In the genomic region with DNA sequence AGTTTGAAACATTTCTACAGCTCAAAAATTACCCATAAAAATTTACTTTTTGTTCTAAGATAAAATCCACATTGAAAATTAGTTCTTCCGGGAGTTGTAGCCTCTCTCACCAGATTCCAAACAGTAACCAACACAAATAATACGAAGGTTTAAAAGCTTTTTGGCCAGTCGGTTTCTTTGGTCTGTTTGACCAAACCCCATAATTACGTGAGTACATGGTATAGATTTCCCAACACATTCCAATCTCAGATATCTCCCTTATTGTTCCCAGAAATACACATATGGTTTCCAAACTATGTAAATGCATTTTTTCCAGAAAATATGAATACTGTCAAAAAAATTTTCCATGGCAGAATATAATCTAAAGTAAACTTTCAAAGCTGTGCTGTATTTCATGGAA, we compare ENCODE assay signal across 25 cellular contexts.
"Had no signal": no experiment of that assay in that cellular context is flagged by ENCODE, and none has a peak within 500 bp of the region (broad histone marks: within the 10 kb centered on the region; RNA-seq: fewer than 3 reads in every experiment).

No MANE protein-coding gene starts in this region.

- H3K27me3 ChIP-seq: colonic mucosa, esophagus muscularis mucosa, esophagus squamous epithelium, foreskin keratinocyte, gastrocnemius medialis, heart left ventricle, heart right ventricle, hepatocyte had no signal

- H3K79me2 ChIP-seq: hepatocyte had no signal

- H3K4me3 ChIP-seq: colonic mucosa, coronary artery, dorsolateral prefrontal cortex, esophagus muscularis mucosa, esophagus squamous epithelium, gastrocnemius medialis, gastroesophageal sphincter, heart left ventricle, heart right ventricle, hepatocyte had no signal

- H2AFZ ChIP-seq: hepatocyte had no signal

- H3K9me3 ChIP-seq: colonic mucosa, gastrocnemius medialis had no signal

- H3K36me3 ChIP-seq: colonic mucosa, esophagus muscularis mucosa, esophagus squamous epithelium, gastrocnemius medialis, gastroesophageal sphincter, heart left ventricle, heart right ventricle had no signal

- ATAC-seq: effector memory CD8-positive, alpha-beta T cell; esophagus mucosa; foreskin keratinocyte; gastrocnemius medialis; gastroesophageal sphincter; heart left ventricle; heart right ventricle had no signal

- H3K4me2 ChIP-seq: hepatocyte had no signal

- DNase-seq: colonic mucosa; cortex of kidney; dermis blood vessel endothelial cell; dorsolateral prefrontal cortex; effector CD4-positive, alpha-beta T cell; effector CD8-positive, alpha-beta T cell; effector memory CD4-positive, alpha-beta T cell; effector memory CD8-positive, alpha-beta T cell; endodermal cell; erythroblast; esophagus squamous epithelium; foreskin fibroblast; foreskin keratinocyte; foreskin melanocyte; gastrocnemius medialis; glutamatergic neuron; head of caudate nucleus; heart left ventricle; heart right ventricle had no signal

- H3K4me1 ChIP-seq: colonic mucosa, esophagus muscularis mucosa, esophagus squamous epithelium, foreskin keratinocyte, gastrocnemius medialis, gastroesophageal sphincter, heart left ventricle, heart right ventricle had no signal

- H3K27ac ChIP-seq: colonic mucosa, coronary artery, dorsolateral prefrontal cortex, epithelial cell of prostate, esophagus muscularis mucosa, esophagus squamous epithelium, foreskin keratinocyte, gastrocnemius medialis, gastroesophageal sphincter, heart left ventricle, heart right ventricle, hepatocyte had no signal
